In genomic region chr22:40694409-40694808, GRCh38 we compare ENCODE assay signal across 1 cellular context.
TF ChIP-seq lines count a peak whose summit lies in the region.

No MANE protein-coding gene starts in this region.

TF ChIP-seq in IMR-90, 13 proteins besides CTCF, POLR2A, EP300 and RAD21 (continued from another document):
- no peak for TF ChIP-seq NFE2L2 (IDR thresholded peaks at IDR 0.05; ENCODE audit: low read depth, low read length)
